Comparison of ENCODE assay signal across 7 cellular contexts in genomic region chr7:94908204-94909022, GRCh38. TPM values are rescaled to one million over a fixed set of nuclear protein-coding genes. Genes with fewer than 3 reads are reported as not detected.
DNase-seq lines count a peak whose midpoint lies in the region; ATAC-seq and TF ChIP-seq lines count a peak whose summit lies in the region.

No MANE protein-coding gene starts in this region.

- peak overlapping the region; percentile 77 for H3K27ac ChIP-seq in layer of hippocampus (ENCODE audit: low read depth, low read length)

- peaks cover 3% of the 10 kb centered on the region for H3K27me3 ChIP-seq in layer of hippocampus (ENCODE audit: control insufficient read depth, insufficient read depth, low read length)

- peaks cover 57% of the 10 kb centered on the region for H3K27me3 Mint-ChIP-seq in stimulated activated memory B cell treated with anti-CD40 and anti-IgM and Interleukin-4, amounts not matched to agents 10 μg/mL and 1 μg/mL and 100 μg/mL, for 72 hours

- peaks cover 9% of the 10 kb centered on the region for H3K4me1 Mint-ChIP-seq in stimulated activated memory B cell treated with anti-CD40 and anti-IgM and Interleukin-4, amounts not matched to agents 10 μg/mL and 1 μg/mL and 100 μg/mL, for 72 hours

- ATAC-seq in stimulated activated memory B cell treated with anti-CD40 and anti-IgM and Interleukin-4, amounts not matched to agents 10 μg/mL and 1 μg/mL and 100 μg/mL, for 72 hours = no peak
- ATAC-seq in HG02571 (IDR thresholded peaks at IDR 0.05; ENCODE audit: unreplicated experiment) (no peak), HG02884 (IDR thresholded peaks at IDR 0.05; ENCODE audit: unreplicated experiment) (no peak)

- DNase-seq in GM13977 (ENCODE audit: low spot score) (peak; percentile 29), NCI-H2107 treated with DMSO at 0.1 percent for 48 hours (lab: John Stamatoyannopoulos, UW; ENCODE audit: unreplicated experiment) (peak; percentile 72), cerebellum (ENCODE audit: low spot score) (peak; percentile 61)

- no peaks in the 10 kb centered on the region for H3K36me3 Mint-ChIP-seq in stimulated activated memory B cell treated with anti-CD40 and anti-IgM and Interleukin-4, amounts not matched to agents 10 μg/mL and 1 μg/mL and 100 μg/mL, for 72 hours

- no peaks in the 10 kb centered on the region for H3K9me3 Mint-ChIP-seq in stimulated activated memory B cell treated with anti-CD40 and anti-IgM and Interleukin-4, amounts not matched to agents 10 μg/mL and 1 μg/mL and 100 μg/mL, for 72 hours

- peak overlapping the region; percentile 63 for H3K4me3 Mint-ChIP-seq in stimulated activated memory B cell treated with anti-CD40 and anti-IgM and Interleukin-4, amounts not matched to agents 10 μg/mL and 1 μg/mL and 100 μg/mL, for 72 hours

- in situ Hi-C loops in GM13977 (cut with MboI; ENCODE audit: low pct_unique_long_range_greater_than_20kb, low sequenced_read_pairs, unreplicated experiment) = no loop called here

- TF ChIP-seq CTCF in GM13977 (IDR thresholded peaks at IDR 0.05; ENCODE audit: extremely low read depth, insufficient read depth, missing control alignments) = no peak

- no peak overlapping the region for H3K27ac Mint-ChIP-seq in stimulated activated memory B cell treated with anti-CD40 and anti-IgM and Interleukin-4, amounts not matched to agents 10 μg/mL and 1 μg/mL and 100 μg/mL, for 72 hours

RNA-seq across cellular contexts. Expression of gene PPP1R9A, which starts 1.0 kb away (rescaled TPM):
- 62.0 TPM for total RNA-seq in cerebellum
